Comparison of ENCODE assay signal across 1 cellular context in the genomic region with DNA sequence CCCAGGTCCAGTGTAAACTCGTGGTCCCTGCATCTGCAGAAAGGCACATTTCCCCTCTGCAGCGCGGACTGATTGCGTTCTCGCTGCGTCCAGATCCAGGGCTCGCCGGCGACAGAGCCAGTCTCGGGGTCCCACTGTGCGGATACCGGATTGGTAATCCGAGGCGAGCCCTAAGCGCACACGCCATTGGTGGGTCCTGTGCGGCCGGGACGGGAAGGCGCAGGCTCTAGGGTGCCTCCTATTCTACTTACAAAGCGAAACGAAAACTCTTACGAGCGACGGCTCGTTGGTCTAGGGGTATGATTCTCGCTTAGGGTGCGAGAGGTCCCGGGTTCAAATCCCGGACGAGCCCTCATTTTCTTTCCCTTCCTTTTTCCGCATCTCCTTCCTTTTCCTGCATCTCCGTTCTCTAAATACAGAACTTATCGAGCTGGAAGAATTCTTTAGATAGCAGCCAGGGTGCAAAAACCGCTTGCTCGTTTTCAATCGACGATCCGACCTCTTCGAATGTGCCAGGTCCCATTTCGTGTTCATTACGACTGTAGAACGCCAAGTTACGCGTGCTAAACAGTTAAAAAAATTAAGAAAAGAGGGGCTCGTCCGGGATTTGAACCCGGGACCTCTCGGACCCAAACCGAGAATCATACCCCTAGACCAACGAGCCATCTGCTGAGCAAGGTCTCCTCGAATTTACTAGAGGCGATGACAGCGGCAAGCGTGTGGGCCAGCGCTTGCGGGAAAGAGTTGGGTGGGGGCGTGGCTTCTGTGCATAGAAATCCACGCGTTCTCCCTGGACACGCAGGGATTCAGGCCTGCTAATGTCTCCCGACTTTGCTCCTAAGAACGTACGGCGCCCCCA.
TF ChIP-seq lines count a peak whose summit lies in the region.

No MANE protein-coding gene starts in this region.

TF ChIP-seq in HepG2, 621 proteins besides CTCF, POLR2A, EP300 and RAD21 (continued from another document and continues in another):
- TF ChIP-seq ZNF142 (CRISPR knock-in tag; IDR thresholded peaks at IDR 0.05) (no peak), FOSL2 (CRISPR knock-in tag; IDR thresholded peaks at IDR 0.05) (peak; percentile 19), TBP (CRISPR knock-in tag; IDR thresholded peaks at IDR 0.05) (no peak), ZNF644 (CRISPR knock-in tag; IDR thresholded peaks at IDR 0.05; ENCODE audit: low read depth) (no peak), TCF12 (IDR thresholded peaks at IDR 0.05) (no peak), TCF12 (CRISPR knock-in tag; IDR thresholded peaks at IDR 0.05) (no peak), RORA (CRISPR knock-in tag; IDR thresholded peaks at IDR 0.05) (no peak), EHMT2 (IDR thresholded peaks at IDR 0.05; ENCODE audit: borderline replicate concordance, low read depth, low read length) (no peak), ZNF362 (CRISPR knock-in tag; IDR thresholded peaks at IDR 0.05; ENCODE audit: borderline replicate concordance) (no peak), BRF2 (CRISPR knock-in tag; IDR thresholded peaks at IDR 0.05) (0 out of 2 replicates have a peak, but pooled peaks have one; percentile 56), RBM22 (optimal IDR thresholded peaks at IDR 0.05; ENCODE audit: low read length) (peak; percentile 92), ZNF83 (CRISPR knock-in tag; IDR thresholded peaks at IDR 0.05; ENCODE audit: borderline replicate concordance) (no peak), SMARCE1 (IDR thresholded peaks at IDR 0.05; ENCODE audit: borderline replicate concordance) (no peak), ARNT2 (CRISPR knock-in tag; IDR thresholded peaks at IDR 0.05; ENCODE audit: low read depth) (peak; percentile 29; the same call in 1 of the 2 replicates), ATF3 (CRISPR knock-in tag; IDR thresholded peaks at IDR 0.05) (0 out of 2 replicates have a peak, but pooled peaks have one; percentile 27), THYN1 (CRISPR knock-in tag; IDR thresholded peaks at IDR 0.05; ENCODE audit: borderline replicate concordance, low read depth) (no peak)
- TF ChIP-seq, protein P1, sequence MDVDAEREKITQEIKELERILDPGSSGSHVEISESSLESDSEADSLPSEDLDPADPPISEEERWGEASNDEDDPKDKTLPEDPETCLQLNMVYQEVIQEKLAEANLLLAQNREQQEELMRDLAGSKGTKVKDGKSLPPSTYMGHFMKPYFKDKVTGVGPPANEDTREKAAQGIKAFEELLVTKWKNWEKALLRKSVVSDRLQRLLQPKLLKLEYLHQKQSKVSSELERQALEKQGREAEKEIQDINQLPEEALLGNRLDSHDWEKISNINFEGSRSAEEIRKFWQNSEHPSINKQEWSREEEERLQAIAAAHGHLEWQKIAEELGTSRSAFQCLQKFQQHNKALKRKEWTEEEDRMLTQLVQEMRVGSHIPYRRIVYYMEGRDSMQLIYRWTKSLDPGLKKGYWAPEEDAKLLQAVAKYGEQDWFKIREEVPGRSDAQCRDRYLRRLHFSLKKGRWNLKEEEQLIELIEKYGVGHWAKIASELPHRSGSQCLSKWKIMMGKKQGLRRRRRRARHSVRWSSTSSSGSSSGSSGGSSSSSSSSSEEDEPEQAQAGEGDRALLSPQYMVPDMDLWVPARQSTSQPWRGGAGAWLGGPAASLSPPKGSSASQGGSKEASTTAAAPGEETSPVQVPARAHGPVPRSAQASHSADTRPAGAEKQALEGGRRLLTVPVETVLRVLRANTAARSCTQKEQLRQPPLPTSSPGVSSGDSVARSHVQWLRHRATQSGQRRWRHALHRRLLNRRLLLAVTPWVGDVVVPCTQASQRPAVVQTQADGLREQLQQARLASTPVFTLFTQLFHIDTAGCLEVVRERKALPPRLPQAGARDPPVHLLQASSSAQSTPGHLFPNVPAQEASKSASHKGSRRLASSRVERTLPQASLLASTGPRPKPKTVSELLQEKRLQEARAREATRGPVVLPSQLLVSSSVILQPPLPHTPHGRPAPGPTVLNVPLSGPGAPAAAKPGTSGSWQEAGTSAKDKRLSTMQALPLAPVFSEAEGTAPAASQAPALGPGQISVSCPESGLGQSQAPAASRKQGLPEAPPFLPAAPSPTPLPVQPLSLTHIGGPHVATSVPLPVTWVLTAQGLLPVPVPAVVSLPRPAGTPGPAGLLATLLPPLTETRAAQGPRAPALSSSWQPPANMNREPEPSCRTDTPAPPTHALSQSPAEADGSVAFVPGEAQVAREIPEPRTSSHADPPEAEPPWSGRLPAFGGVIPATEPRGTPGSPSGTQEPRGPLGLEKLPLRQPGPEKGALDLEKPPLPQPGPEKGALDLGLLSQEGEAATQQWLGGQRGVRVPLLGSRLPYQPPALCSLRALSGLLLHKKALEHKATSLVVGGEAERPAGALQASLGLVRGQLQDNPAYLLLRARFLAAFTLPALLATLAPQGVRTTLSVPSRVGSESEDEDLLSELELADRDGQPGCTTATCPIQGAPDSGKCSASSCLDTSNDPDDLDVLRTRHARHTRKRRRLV (CRISPR knock-in tag; IDR thresholded peaks at IDR 0.05), result 0 out of 2 replicates have a peak, but pooled peaks have one; percentile 41
- TF ChIP-seq, protein P2, sequence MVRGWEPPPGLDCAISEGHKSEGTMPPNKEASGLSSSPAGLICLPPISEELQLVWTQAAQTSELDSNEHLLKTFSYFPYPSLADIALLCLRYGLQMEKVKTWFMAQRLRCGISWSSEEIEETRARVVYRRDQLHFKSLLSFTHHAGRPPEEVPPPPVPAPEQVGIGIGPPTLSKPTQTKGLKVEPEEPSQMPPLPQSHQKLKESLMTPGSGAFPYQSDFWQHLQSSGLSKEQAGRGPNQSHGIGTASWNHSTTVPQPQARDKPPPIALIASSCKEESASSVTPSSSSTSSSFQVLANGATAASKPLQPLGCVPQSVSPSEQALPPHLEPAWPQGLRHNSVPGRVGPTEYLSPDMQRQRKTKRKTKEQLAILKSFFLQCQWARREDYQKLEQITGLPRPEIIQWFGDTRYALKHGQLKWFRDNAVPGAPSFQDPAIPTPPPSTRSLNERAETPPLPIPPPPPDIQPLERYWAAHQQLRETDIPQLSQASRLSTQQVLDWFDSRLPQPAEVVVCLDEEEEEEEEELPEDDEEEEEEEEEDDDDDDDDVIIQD (CRISPR knock-in tag; IDR thresholded peaks at IDR 0.05; ENCODE audit: low read depth), result no peak
- TF ChIP-seq, protein P3, sequence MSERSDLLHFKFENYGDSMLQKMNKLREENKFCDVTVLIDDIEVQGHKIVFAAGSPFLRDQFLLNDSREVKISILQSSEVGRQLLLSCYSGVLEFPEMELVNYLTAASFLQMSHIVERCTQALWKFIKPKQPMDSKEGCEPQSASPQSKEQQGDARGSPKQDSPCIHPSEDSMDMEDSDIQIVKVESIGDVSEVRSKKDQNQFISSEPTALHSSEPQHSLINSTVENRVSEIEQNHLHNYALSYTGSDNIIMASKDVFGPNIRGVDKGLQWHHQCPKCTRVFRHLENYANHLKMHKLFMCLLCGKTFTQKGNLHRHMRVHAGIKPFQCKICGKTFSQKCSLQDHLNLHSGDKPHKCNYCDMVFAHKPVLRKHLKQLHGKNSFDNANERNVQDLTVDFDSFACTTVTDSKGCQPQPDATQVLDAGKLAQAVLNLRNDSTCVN (CRISPR knock-in tag; IDR thresholded peaks at IDR 0.05; ENCODE audit: borderline replicate concordance), result no peak
- TF ChIP-seq, protein P4, sequence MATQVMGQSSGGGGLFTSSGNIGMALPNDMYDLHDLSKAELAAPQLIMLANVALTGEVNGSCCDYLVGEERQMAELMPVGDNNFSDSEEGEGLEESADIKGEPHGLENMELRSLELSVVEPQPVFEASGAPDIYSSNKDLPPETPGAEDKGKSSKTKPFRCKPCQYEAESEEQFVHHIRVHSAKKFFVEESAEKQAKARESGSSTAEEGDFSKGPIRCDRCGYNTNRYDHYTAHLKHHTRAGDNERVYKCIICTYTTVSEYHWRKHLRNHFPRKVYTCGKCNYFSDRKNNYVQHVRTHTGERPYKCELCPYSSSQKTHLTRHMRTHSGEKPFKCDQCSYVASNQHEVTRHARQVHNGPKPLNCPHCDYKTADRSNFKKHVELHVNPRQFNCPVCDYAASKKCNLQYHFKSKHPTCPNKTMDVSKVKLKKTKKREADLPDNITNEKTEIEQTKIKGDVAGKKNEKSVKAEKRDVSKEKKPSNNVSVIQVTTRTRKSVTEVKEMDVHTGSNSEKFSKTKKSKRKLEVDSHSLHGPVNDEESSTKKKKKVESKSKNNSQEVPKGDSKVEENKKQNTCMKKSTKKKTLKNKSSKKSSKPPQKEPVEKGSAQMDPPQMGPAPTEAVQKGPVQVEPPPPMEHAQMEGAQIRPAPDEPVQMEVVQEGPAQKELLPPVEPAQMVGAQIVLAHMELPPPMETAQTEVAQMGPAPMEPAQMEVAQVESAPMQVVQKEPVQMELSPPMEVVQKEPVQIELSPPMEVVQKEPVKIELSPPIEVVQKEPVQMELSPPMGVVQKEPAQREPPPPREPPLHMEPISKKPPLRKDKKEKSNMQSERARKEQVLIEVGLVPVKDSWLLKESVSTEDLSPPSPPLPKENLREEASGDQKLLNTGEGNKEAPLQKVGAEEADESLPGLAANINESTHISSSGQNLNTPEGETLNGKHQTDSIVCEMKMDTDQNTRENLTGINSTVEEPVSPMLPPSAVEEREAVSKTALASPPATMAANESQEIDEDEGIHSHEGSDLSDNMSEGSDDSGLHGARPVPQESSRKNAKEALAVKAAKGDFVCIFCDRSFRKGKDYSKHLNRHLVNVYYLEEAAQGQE (IDR thresholded peaks at IDR 0.05; ENCODE audit: borderline replicate concordance in 1 of 2, low read depth in 1 of 2, low read length in 2 of 2), result no peak; a peak in 1 of 4 replicates
- TF ChIP-seq, protein P5, sequence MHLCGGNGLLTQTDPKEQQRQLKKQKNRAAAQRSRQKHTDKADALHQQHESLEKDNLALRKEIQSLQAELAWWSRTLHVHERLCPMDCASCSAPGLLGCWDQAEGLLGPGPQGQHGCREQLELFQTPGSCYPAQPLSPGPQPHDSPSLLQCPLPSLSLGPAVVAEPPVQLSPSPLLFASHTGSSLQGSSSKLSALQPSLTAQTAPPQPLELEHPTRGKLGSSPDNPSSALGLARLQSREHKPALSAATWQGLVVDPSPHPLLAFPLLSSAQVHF (CRISPR knock-in tag; IDR thresholded peaks at IDR 0.05), result no peak
- TF ChIP-seq, protein P6, sequence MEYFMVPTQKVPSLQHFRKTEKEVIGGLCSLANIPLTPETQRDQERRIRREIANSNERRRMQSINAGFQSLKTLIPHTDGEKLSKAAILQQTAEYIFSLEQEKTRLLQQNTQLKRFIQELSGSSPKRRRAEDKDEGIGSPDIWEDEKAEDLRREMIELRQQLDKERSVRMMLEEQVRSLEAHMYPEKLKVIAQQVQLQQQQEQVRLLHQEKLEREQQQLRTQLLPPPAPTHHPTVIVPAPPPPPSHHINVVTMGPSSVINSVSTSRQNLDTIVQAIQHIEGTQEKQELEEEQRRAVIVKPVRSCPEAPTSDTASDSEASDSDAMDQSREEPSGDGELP (IDR thresholded peaks at IDR 0.05; ENCODE audit: borderline replicate concordance, low read depth), result peak; percentile 32; the same call in 1 of the 2 replicates
